ENCODE assay signal across 9 cellular contexts in genomic region chr1:12345350-12346217, GRCh38.
DNase-seq lines count a peak whose midpoint lies in the region; ATAC-seq and TF ChIP-seq lines count a peak whose summit lies in the region.
"Had no signal": no experiment of that assay in that cellular context is flagged by ENCODE, and none has a peak within 500 bp of the region (broad histone marks: within the 10 kb centered on the region; RNA-seq: fewer than 3 reads in every experiment).

No MANE protein-coding gene starts in this region.

- no peak for TF ChIP-seq CTCF in DOHH2 (IDR thresholded peaks at IDR 0.05; ENCODE audit: low read depth, low read length, poor library complexity, severe bottlenecking)

- intact Hi-C loops in sciatic nerve (cut with DNase I): no loop called here

- no peaks in the 10 kb centered on the region for H3K9me3 ChIP-seq in DOHH2 (ENCODE audit: control insufficient read depth, insufficient read depth, low read length)

- H3F3A ChIP-seq in DOHH2 (ENCODE audit: control insufficient read depth, insufficient read depth): peaks cover 8% of the 10 kb centered on the region; the same call in 1 of the 2 replicates

- H3K9me2 ChIP-seq in DOHH2 (replicated peaks; ENCODE audit: control insufficient read depth, low read length): no peaks in the 10 kb centered on the region

- H3K4me1 ChIP-seq in DOHH2 (ENCODE audit: control insufficient read depth, low read length): peaks cover 22% of the 10 kb centered on the region

- DNase-seq in NCI-H82 (lab: John Stamatoyannopoulos, UW): peak; percentile 77
- DNase-seq in central memory CD4-positive, alpha-beta T cell: peak; percentile 13
- no peak for DNase-seq in sciatic nerve (ENCODE audit: low spot score)
- DNase-seq in NCI-H2196 (lab: John Stamatoyannopoulos, UW; ENCODE audit: unreplicated experiment): no peak
- DNase-seq in OCI-M1 (lab: John Stamatoyannopoulos, UW): no peak
- DNase-seq in COLO668 (lab: John Stamatoyannopoulos, UW; ENCODE audit: unreplicated experiment): no peak
- DNase-seq: NCI-H1930 had no signal

- no peaks in the 10 kb centered on the region for H3K27me3 ChIP-seq in DOHH2 (ENCODE audit: control insufficient read depth, low read length)

- no peak overlapping the region for H3K27ac ChIP-seq in DOHH2 (ENCODE audit: low read depth, low read length)

- peaks cover 38% of the 10 kb centered on the region for H3K36me3 ChIP-seq in DOHH2 (ENCODE audit: control insufficient read depth, low read length)

- peak overlapping the region; percentile 26 for H3K4me3 ChIP-seq in DOHH2 (ENCODE audit: low read length)

- no peaks in the 10 kb centered on the region for H4K20me1 ChIP-seq in DOHH2 (ENCODE audit: control insufficient read depth, insufficient read depth, low read depth, low read length)

- H3K4me2 ChIP-seq in DOHH2 (ENCODE audit: low read length): peak overlapping the region; percentile 48

- peak; percentile 43 for ATAC-seq in sciatic nerve
- no peak for ATAC-seq in HG03139 (IDR thresholded peaks at IDR 0.05; ENCODE audit: unreplicated experiment)

- H3K79me2 ChIP-seq in DOHH2 (ENCODE audit: control insufficient read depth, low read length): no peaks in the 10 kb centered on the region

Comparison
In these comparisons a context has a peak if more than half of its experiments do, and no peak if none do; other contexts are left out.
1. DNase-seq: peak in NCI-H82 (single experiment) and central memory CD4-positive, alpha-beta T cell (single experiment); none in sciatic nerve (single experiment), NCI-H2196 (single experiment), OCI-M1 (single experiment) and COLO668 (single experiment).